ENCODE assay signal across 10 cellular contexts in genomic region chr16:67243481-67243880, GRCh38. TPM values are rescaled to one million over a fixed set of nuclear protein-coding genes. Genes with fewer than 3 reads are reported as not detected.
DNase-seq lines count a peak whose midpoint lies in the region; ATAC-seq and TF ChIP-seq lines count a peak whose summit lies in the region.
"Had no signal": no experiment of that assay in that cellular context is flagged by ENCODE, and none has a peak within 500 bp of the region (broad histone marks: within the 10 kb centered on the region; RNA-seq: fewer than 3 reads in every experiment).

No MANE protein-coding gene starts in this region.

- CTCF ChIA-PET in activated CD4-positive, alpha-beta memory T cell treated with anti-CD3 and anti-CD28 coated beads for 36 hours (lab: Charles Lee) = interaction anchor here (1.3 to 2.3 kb wide), 5 partner anchors 17 to 156 kb away, joined by 4 to 15 read pairs (median 7); partner anchors contain the start of genes ELMO3 and TMEM208

- ATAC-seq in left cardiac atrium (no peak), HG02852 (IDR thresholded peaks at IDR 0.05; ENCODE audit: unreplicated experiment) (no peak), GM18502 (IDR thresholded peaks at IDR 0.05; ENCODE audit: poor library complexity, unreplicated experiment) (no peak)
- ATAC-seq in stimulated activated memory B cell treated with anti-CD40 and anti-IgM and Interleukin-4, amounts not matched to agents 10 μg/mL and 1 μg/mL and 100 μg/mL, for 72 hours = no peak

- DNase-seq in HFFc6 (no peak), left cardiac atrium (peak; percentile 60), middle frontal gyrus (ENCODE audit: extremely low spot score, low spot score) (no peak)
- DNase-seq in activated CD4-positive, alpha-beta memory T cell treated with anti-CD3 and anti-CD28 coated beads for 36 hours = no peak
- DNase-seq: activated gamma-delta T cell, HCEC 1CT, KBM-7 had no signal

- H3K36me3 Mint-ChIP-seq in HFFc6 (ENCODE audit: low read depth) = peaks cover 3% of the 10 kb centered on the region; the same call in 1 of the 2 replicates
- peaks cover 9% of the 10 kb centered on the region for H3K36me3 Mint-ChIP-seq in activated CD4-positive, alpha-beta memory T cell treated with anti-CD3 and anti-CD28 coated beads for 36 hours
- H3K36me3 Mint-ChIP-seq in stimulated activated memory B cell treated with anti-CD40 and anti-IgM and Interleukin-4, amounts not matched to agents 10 μg/mL and 1 μg/mL and 100 μg/mL, for 72 hours = peaks cover 10% of the 10 kb centered on the region

- H3K27me3 Mint-ChIP-seq in HFFc6 (ENCODE audit: insufficient read depth) = peaks cover 3% of the 10 kb centered on the region
- H3K27me3 Mint-ChIP-seq in activated CD4-positive, alpha-beta memory T cell treated with anti-CD3 and anti-CD28 coated beads for 36 hours = no peaks in the 10 kb centered on the region
- peaks cover 8% of the 10 kb centered on the region for H3K27me3 Mint-ChIP-seq in stimulated activated memory B cell treated with anti-CD40 and anti-IgM and Interleukin-4, amounts not matched to agents 10 μg/mL and 1 μg/mL and 100 μg/mL, for 72 hours

- intact Hi-C loops in activated CD4-positive, alpha-beta memory T cell treated with anti-CD3 and anti-CD28 coated beads for 36 hours (cut with micrococcal nuclease) = loop anchor here (10.0 kb wide), 1 partner anchor 421 kb away; the partner anchor contains the start of genes ACD, C16orf86, ENKD1 and PARD6A
- intact Hi-C loops in left cardiac atrium (cut with DNase I) = no loop called here

- no peaks in the 10 kb centered on the region for H3K9me3 Mint-ChIP-seq in HFFc6
- H3K9me3 Mint-ChIP-seq in activated CD4-positive, alpha-beta memory T cell treated with anti-CD3 and anti-CD28 coated beads for 36 hours = no peaks in the 10 kb centered on the region
- H3K9me3 Mint-ChIP-seq in stimulated activated memory B cell treated with anti-CD40 and anti-IgM and Interleukin-4, amounts not matched to agents 10 μg/mL and 1 μg/mL and 100 μg/mL, for 72 hours = no peaks in the 10 kb centered on the region

- peaks cover 67% of the 10 kb centered on the region for H3K4me1 Mint-ChIP-seq in HFFc6 (ENCODE audit: low read depth)
- peaks cover 54% of the 10 kb centered on the region for H3K4me1 Mint-ChIP-seq in activated CD4-positive, alpha-beta memory T cell treated with anti-CD3 and anti-CD28 coated beads for 36 hours (ENCODE audit: low read depth)
- peaks cover 51% of the 10 kb centered on the region for H3K4me1 Mint-ChIP-seq in stimulated activated memory B cell treated with anti-CD40 and anti-IgM and Interleukin-4, amounts not matched to agents 10 μg/mL and 1 μg/mL and 100 μg/mL, for 72 hours

- peak overlapping the region; percentile 20; the same call in 1 of the 2 replicates for H3K4me3 Mint-ChIP-seq in HFFc6
- H3K4me3 Mint-ChIP-seq in activated CD4-positive, alpha-beta memory T cell treated with anti-CD3 and anti-CD28 coated beads for 36 hours = no peak overlapping the region
- H3K4me3 Mint-ChIP-seq in stimulated activated memory B cell treated with anti-CD40 and anti-IgM and Interleukin-4, amounts not matched to agents 10 μg/mL and 1 μg/mL and 100 μg/mL, for 72 hours = no peak overlapping the region

- POLR2A ChIA-PET in activated CD4-positive, alpha-beta memory T cell treated with anti-CD3 and anti-CD28 coated beads for 36 hours (lab: Charles Lee) = interaction anchor here (0.5 to 5.0 kb wide), 4 partner anchors 7 to 29 kb away, joined by 3 to 37 read pairs (median 7); partner anchors contain the start of gene TMEM208

- H3K27ac Mint-ChIP-seq in HFFc6 = peak overlapping the region; percentile 97
- H3K27ac Mint-ChIP-seq in activated CD4-positive, alpha-beta memory T cell treated with anti-CD3 and anti-CD28 coated beads for 36 hours = peak overlapping the region; percentile 94
- peak overlapping the region; percentile 85 for H3K27ac Mint-ChIP-seq in stimulated activated memory B cell treated with anti-CD40 and anti-IgM and Interleukin-4, amounts not matched to agents 10 μg/mL and 1 μg/mL and 100 μg/mL, for 72 hours

- TF ChIP-seq CTCF in HFFc6 (IDR thresholded peaks at IDR 0.05) = no peak

RNA-seq across cellular contexts. Expression of gene FHOD1, which starts 3.8 kb away (rescaled TPM):
- 10 to 100 TPM; 46.3 to 55.9 (median 51.1) TPM for total RNA-seq in HFFc6 (2021; fragmentation: NEBNext Ultra II Directional; extraction: Animal tissue kit (Norgen Biotek cat#: 25700))
- 100 to 1,000 TPM in 1 of 2 experiments, 10 to 100 TPM in 1; 96.3 to 111 TPM for total RNA-seq in activated CD4-positive, alpha-beta memory T cell treated with anti-CD3 and anti-CD28 coated beads for 36 hours
- total RNA-seq in left cardiac atrium = 10 to 100 TPM; 18.7 to 25.8 TPM

RNA-seq across cellular contexts. Expression of gene SLC9A5, which starts 5.3 kb away (rescaled TPM):
- total RNA-seq in HFFc6 (2021; fragmentation: NEBNext Ultra II Directional; extraction: Animal tissue kit (Norgen Biotek cat#: 25700)) = 1 to 10 TPM; 3.3 to 4.2 (median 3.7) TPM
- total RNA-seq in activated CD4-positive, alpha-beta memory T cell treated with anti-CD3 and anti-CD28 coated beads for 36 hours = 1 to 10 TPM; 5.9 to 6.1 TPM
- total RNA-seq in left cardiac atrium = 1 to 10 TPM; 1.3 to 1.5 TPM

RNA-seq across cellular contexts. Expression of gene TMEM208, which starts 16.6 kb away (rescaled TPM):
- total RNA-seq in HFFc6 (2021; fragmentation: NEBNext Ultra II Directional; extraction: Animal tissue kit (Norgen Biotek cat#: 25700)) = 10 to 100 TPM; 50.9 to 67.8 (median 58.4) TPM
- total RNA-seq in activated CD4-positive, alpha-beta memory T cell treated with anti-CD3 and anti-CD28 coated beads for 36 hours = 10 to 100 TPM; 36.7 to 39.3 TPM
- 10 to 100 TPM; 17.4 to 25.3 TPM for total RNA-seq in left cardiac atrium

RNA-seq across cellular contexts. Expression of gene PLEKHG4, which starts 35.9 kb away (rescaled TPM):
- total RNA-seq in HFFc6 (2021; fragmentation: NEBNext Ultra II Directional; extraction: Animal tissue kit (Norgen Biotek cat#: 25700)) = 10 to 100 TPM in 5 of 6 experiments, 1 to 10 TPM in 1; 8.6 to 14.1 (median 13.0) TPM
- total RNA-seq in activated CD4-positive, alpha-beta memory T cell treated with anti-CD3 and anti-CD28 coated beads for 36 hours = 10 to 100 TPM; 22.7 to 24.6 TPM
- total RNA-seq in left cardiac atrium = 1 to 10 TPM; 1.8 to 2.2 TPM

RNA-seq across cellular contexts. Expression of gene ELMO3, which starts 44.5 kb away (rescaled TPM):
- total RNA-seq in HFFc6 (2021; fragmentation: NEBNext Ultra II Directional; extraction: Animal tissue kit (Norgen Biotek cat#: 25700)) = 1 to 10 TPM in 3 of 6 experiments, under 1 TPM in 3; 0.79 to 1.3 (median 1.1) TPM
- total RNA-seq in activated CD4-positive, alpha-beta memory T cell treated with anti-CD3 and anti-CD28 coated beads for 36 hours = 1 to 10 TPM; 5.1 to 5.9 TPM
- 1 to 10 TPM; 1.0 to 1.6 TPM for total RNA-seq in left cardiac atrium
